In the genomic region with DNA sequence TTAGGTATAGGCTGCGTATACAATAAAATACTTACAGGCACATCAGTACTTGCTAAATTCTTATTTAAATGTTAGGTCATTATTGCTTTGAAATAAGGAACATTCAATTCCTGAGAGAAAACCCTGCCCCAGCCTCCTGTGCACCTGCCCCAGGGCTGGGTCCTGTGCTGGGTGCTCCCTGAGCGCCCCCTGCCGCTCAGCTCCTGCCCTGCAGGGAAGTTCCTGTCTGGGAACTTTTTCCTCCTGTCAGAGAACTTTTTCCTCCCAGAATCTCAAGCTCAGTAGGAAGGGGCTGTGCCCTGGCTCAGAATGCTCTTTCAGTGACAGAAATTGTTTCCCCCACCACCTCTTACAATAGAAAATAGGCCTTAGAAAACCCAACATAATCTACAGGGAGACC, we compare ENCODE assay signal across 10 cellular contexts.
DNase-seq lines count a peak whose midpoint lies in the region; ATAC-seq and TF ChIP-seq lines count a peak whose summit lies in the region.
"Had no signal": no experiment of that assay in that cellular context is flagged by ENCODE, and none has a peak within 500 bp of the region (broad histone marks: within the 10 kb centered on the region; RNA-seq: fewer than 3 reads in every experiment).

No MANE protein-coding gene starts in this region.

- no peak overlapping the region for H3K27ac ChIP-seq in tibial artery
- H3K27ac ChIP-seq: ascending aorta, heart left ventricle had no signal

- no peaks in the 10 kb centered on the region for H3K36me3 ChIP-seq in tibial artery
- H3K36me3 ChIP-seq: ascending aorta, heart left ventricle had no signal

- TF ChIP-seq CTCF in CD14-positive monocyte (IDR thresholded peaks at IDR 0.05) (peak; percentile 94), GM13977 (IDR thresholded peaks at IDR 0.05; ENCODE audit: extremely low read depth, insufficient read depth, missing control alignments) (peak; percentile 81), tibial artery (IDR thresholded peaks at IDR 0.05) (no peak)

- H3K27me3 Mint-ChIP-seq in CD14-positive monocyte (ENCODE audit: low read depth in 3 of 3) (peaks cover 0 to 1% (median 0%) of the 10 kb centered on the region in 3 donors), T-helper 17 cell (peaks cover 54% of the 10 kb centered on the region)

- intact Hi-C loops in CD14-positive monocyte (cut with micrococcal nuclease): no loop called here
- intact Hi-C loops in tibial artery (cut with DNase I; ENCODE audit: low total_unique reads): no loop called here

- no peak for DNase-seq in CD14-positive monocyte (ENCODE audit: low spot score)
- peak; percentile 37 for DNase-seq in GM13977 (ENCODE audit: low spot score)
- peak in 1 of 3 donors; percentile 32 for DNase-seq in T-helper 17 cell
- DNase-seq in germinal center (ENCODE audit: low spot score): peak; percentile 44
- DNase-seq in G401 (ENCODE audit: low spot score): no peak
- DNase-seq in tibial artery: no peak
- DNase-seq: heart left ventricle had no signal

- in situ Hi-C loops in GM13977 (cut with MboI; ENCODE audit: low pct_unique_long_range_greater_than_20kb, low sequenced_read_pairs, unreplicated experiment): no loop called here
- in situ Hi-C loops in G401 (cut with HindIII; ENCODE audit: low sequenced_read_pairs): no loop called here

- H3K9me3 Mint-ChIP-seq in CD14-positive monocyte: peaks cover 0 to 2% (median 0%) of the 10 kb centered on the region in 7 donors

- no peaks in the 10 kb centered on the region for H3K4me1 Mint-ChIP-seq in CD14-positive monocyte
- H3K4me1 Mint-ChIP-seq in T-helper 17 cell: peaks cover 7% of the 10 kb centered on the region

- no peak overlapping the region for H3K4me3 ChIP-seq in tibial artery
- H3K4me3 ChIP-seq: ascending aorta, heart left ventricle had no signal

- ATAC-seq in T-helper 17 cell (peak; percentile 68), GM18861 (IDR thresholded peaks at IDR 0.05; ENCODE audit: unreplicated experiment) (no peak), HG03378 (IDR thresholded peaks at IDR 0.05; ENCODE audit: unreplicated experiment) (no peak)
- ATAC-seq: heart left ventricle had no signal

- H3K9me3 ChIP-seq in T-helper 17 cell (ENCODE audit: control insufficient read depth, low read length, poor library complexity, severe bottlenecking) (no peaks in the 10 kb centered on the region), tibial artery (no peaks in the 10 kb centered on the region)
- H3K9me3 ChIP-seq: ascending aorta, heart left ventricle had no signal

- H3K4me1 ChIP-seq in tibial artery: no peaks in the 10 kb centered on the region
- H3K4me1 ChIP-seq: ascending aorta, heart left ventricle had no signal

- H3K36me3 Mint-ChIP-seq in CD14-positive monocyte (no peaks in the 10 kb centered on the region), T-helper 17 cell (ENCODE audit: low read depth) (no peaks in the 10 kb centered on the region)

- H3K4me3 Mint-ChIP-seq in CD14-positive monocyte (no peak overlapping the region), T-helper 17 cell (no peak overlapping the region)

- no peaks in the 10 kb centered on the region for H3K27me3 ChIP-seq in tibial artery
- H3K27me3 ChIP-seq: ascending aorta had no signal

- H3K27ac Mint-ChIP-seq in CD14-positive monocyte (no peak overlapping the region), T-helper 17 cell (no peak overlapping the region)

Comparison
In these comparisons a context has a peak if more than half of its experiments do, and no peak if none do; other contexts are left out.
1. DNase-seq: peak in GM13977 (single experiment) and germinal center (single experiment); none in CD14-positive monocyte (single experiment), G401 (single experiment) and tibial artery (0 of 2).
2. CTCF ChIP-seq: peak in CD14-positive monocyte (single experiment) and GM13977 (single experiment); none in tibial artery (0 of 2).